ENCODE assay signal across 18 cellular contexts in genomic region chr1:47779613-47780012, GRCh38.
DNase-seq lines count a peak whose midpoint lies in the region; ATAC-seq, FAIRE-seq and TF ChIP-seq lines count a peak whose summit lies in the region.
"Had no signal": no experiment of that assay in that cellular context is flagged by ENCODE, and none has a peak within 500 bp of the region (broad histone marks: within the 10 kb centered on the region; RNA-seq: fewer than 3 reads in every experiment).

No MANE protein-coding gene starts in this region.

- CTCF ChIA-PET in HepG2 (lab: Yijun Ruan, JAX; ENCODE audit: low intra/inter-chr PET ratio, low total read pairs): no interaction called here

- peaks cover 8 to 17% of the 10 kb centered on the region in 2 experiments; a peak in 3 of 5 replicates for H3K27me3 ChIP-seq in HepG2 (ENCODE audit: control insufficient read depth in 1 of 2, insufficient read depth in 2 of 2, low read length in 2 of 2)
- no peaks in the 10 kb centered on the region for H3K27me3 ChIP-seq in right lobe of liver
- peaks cover 4% of the 10 kb centered on the region for H3K27me3 ChIP-seq in foreskin keratinocyte
- H3K27me3 ChIP-seq: BLaER1 treated with 17β-estradiol and CSF1 and Interleukin-3, amounts not matched to agents 10 nM and 100 nM had no signal

- H3K4me1 ChIP-seq in HepG2 (ENCODE audit: insufficient read depth, low read length) (peaks cover 67% of the 10 kb centered on the region), right lobe of liver (peaks cover 0 to 5% (median 0%) of the 10 kb centered on the region in 4 donors), foreskin keratinocyte (no peaks in the 10 kb centered on the region)

- POLR2A ChIA-PET in HepG2 (lab: Yijun Ruan, JAX): no interaction called here

- no peak overlapping the region for H3K9ac ChIP-seq in HepG2 (ENCODE audit: insufficient read depth, low read depth, low read length)
- H3K9ac ChIP-seq: BLaER1 treated with 17β-estradiol and CSF1 and Interleukin-3, amounts not matched to agents 10 nM and 100 nM had no signal

- no TSS peak for BruUV-seq in HepG2 (replicated peaks; lab: Mats Ljungman, UMichigan)

- ATAC-seq in HepG2 (peak; percentile 30), right lobe of liver (no peak), foreskin keratinocyte (no peak)
- ATAC-seq: CD8-positive, alpha-beta T cell; GM12878; HCT116 had no signal

- H3K27ac Mint-ChIP-seq in neural crest cell (ENCODE audit: unreplicated experiment): peak overlapping the region; percentile 75
- H3K27ac Mint-ChIP-seq: B cell; CD8-positive, alpha-beta T cell had no signal

- no peak for TF ChIP-seq RAD21 in HepG2 (CRISPR knock-in tag; IDR thresholded peaks at IDR 0.05)

- H3K27ac ChIP-seq in HepG2 (ENCODE audit: extremely low read length, insufficient read depth, low read length) (no peak overlapping the region), right lobe of liver (no peak overlapping the region), foreskin keratinocyte (no peak overlapping the region)
- H3K27ac ChIP-seq: BLaER1 treated with 17β-estradiol and CSF1 and Interleukin-3, amounts not matched to agents 10 nM and 100 nM had no signal

- H2AFZ ChIP-seq in HepG2 (ENCODE audit: low read length): no peak overlapping the region

- H3K4me3 Mint-ChIP-seq in neural crest cell: no peak overlapping the region
- H3K4me3 Mint-ChIP-seq: B cell; CD8-positive, alpha-beta T cell had no signal

- H3K4me1 Mint-ChIP-seq in neural crest cell: peaks cover 4% of the 10 kb centered on the region
- H3K4me1 Mint-ChIP-seq: B cell had no signal

- TF ChIP-seq EP300 in HepG2 (IDR thresholded peaks at IDR 0.05; ENCODE audit: low read depth in 2 of 2, low read length in 2 of 2): no peak
- no peak for TF ChIP-seq EP300 in HepG2 (CRISPR knock-in tag; IDR thresholded peaks at IDR 0.05; ENCODE audit: borderline replicate concordance)

- no peaks in the 10 kb centered on the region for H3K9me3 ChIP-seq in HepG2 (ENCODE audit: low read length)
- H3K9me3 ChIP-seq in right lobe of liver: no peaks in the 10 kb centered on the region
- H3K9me3 ChIP-seq: BLaER1 treated with 17β-estradiol and CSF1 and Interleukin-3, amounts not matched to agents 10 nM and 100 nM had no signal

- no peaks in the 10 kb centered on the region for H3K79me2 ChIP-seq in HepG2 (ENCODE audit: insufficient read depth, low read length)

- H3K36me3 ChIP-seq in HepG2 (replicated peaks in 1 of 2; ENCODE audit: control insufficient read depth in 1 of 2, insufficient read depth in 2 of 2, low read length in 2 of 2): no peaks in the 10 kb centered on the region
- H3K36me3 ChIP-seq in right lobe of liver: no peaks in the 10 kb centered on the region
- H3K36me3 ChIP-seq: BLaER1 treated with 17β-estradiol and CSF1 and Interleukin-3, amounts not matched to agents 10 nM and 100 nM had no signal

- DNase-seq in HepG2 (ENCODE audit: low spot score) (no peak), right lobe of liver (no peak), cerebellar cortex (ENCODE audit: low spot score) (peak; percentile 16), neural crest cell (ENCODE audit: low read depth, low spot score) (no peak), GM03348 (ENCODE audit: low spot score) (no peak), foreskin keratinocyte (no peak), HuH-7.5 (ENCODE audit: low spot score) (no peak)
- DNase-seq: Calu3; CD8-positive, alpha-beta T cell; DMS79 treated with DMSO at 0.1 percent for 48 hours; GF-D8 had no signal

- WGBS in HepG2 (ENCODE audit: low lambda C conversion rate): no CpG with 5 or more reads among the region's 3 CpGs
- no CpG with 5 or more reads among the region's 3 CpGs for WGBS in right lobe of liver (ENCODE audit: insufficient coverage, low coverage, low lambda C conversion rate, missing lambda C conversion rate)

- TF ChIP-seq CTCF in HepG2 (CRISPR knock-in tag; IDR thresholded peaks at IDR 0.05): no peak
- TF ChIP-seq CTCF in right lobe of liver (IDR thresholded peaks at IDR 0.05): no peak
- TF ChIP-seq CTCF in neural crest cell (conservative IDR thresholded peaks at IDR 0.05): no peak
- no peak for TF ChIP-seq CTCF in foreskin keratinocyte (conservative IDR thresholded peaks at IDR 0.05)

- FAIRE-seq in HepG2 (lab: Jason Lieb, UNC): no peak
- FAIRE-seq: GM12878, GM19239, H54, HTR-8/SVneo had no signal

- no peaks in the 10 kb centered on the region for H4K20me1 ChIP-seq in HepG2 (ENCODE audit: insufficient read depth, low read length)
- H4K20me1 ChIP-seq: BLaER1 treated with 17β-estradiol and CSF1 and Interleukin-3, amounts not matched to agents 10 nM and 100 nM had no signal

- no peaks in the 10 kb centered on the region for H3K27me3 Mint-ChIP-seq in neural crest cell (ENCODE audit: low read depth)

- H3K4me3 ChIP-seq in HepG2 (replicated peaks in 1 of 3; ENCODE audit: insufficient read depth in 1 of 3, low read depth in 2 of 3, low read length in 3 of 3) (no peak overlapping the region), right lobe of liver (no peak overlapping the region)
- H3K4me3 ChIP-seq: BLaER1 treated with 17β-estradiol and CSF1 and Interleukin-3, amounts not matched to agents 10 nM and 100 nM; GM12878 had no signal

- no peaks in the 10 kb centered on the region for H3K9me3 Mint-ChIP-seq in neural crest cell
- H3K9me3 Mint-ChIP-seq: CD8-positive, alpha-beta T cell had no signal

- in situ Hi-C loops in HepG2 (cut with HindIII; ENCODE audit: extremely low pct_ligation_motif_present, low pct_unique_long_range_greater_than_20kb): loop anchor here (5.0 kb wide), 1 partner anchor 153 kb away; no protein-coding TSS in a partner anchor

- TF ChIP-seq POLR2A in HepG2 (IDR thresholded peaks at IDR 0.05; ENCODE audit: insufficient read depth in 1 of 2, low read depth in 2 of 2, low read length in 2 of 2): no peak
- no peak for TF ChIP-seq POLR2A in right lobe of liver (IDR thresholded peaks at IDR 0.05)

- intact Hi-C loops in HepG2 (cut with micrococcal nuclease; ENCODE audit: unreplicated experiment): loop anchor here (10.0 kb wide), 1 partner anchor 95 kb away; no protein-coding TSS in a partner anchor
- intact Hi-C loops in right lobe of liver (cut with DNase I): no loop called here

- H3K36me3 Mint-ChIP-seq in neural crest cell (ENCODE audit: low read depth): no peaks in the 10 kb centered on the region
- H3K36me3 Mint-ChIP-seq: CD8-positive, alpha-beta T cell had no signal

- 0 out of 2 replicates have a peak overlapping the region, but pooled peaks have one; percentile 21 for H3K4me2 ChIP-seq in HepG2 (ENCODE audit: low read depth, low read length)
- H3K4me2 ChIP-seq: BLaER1 treated with 17β-estradiol and CSF1 and Interleukin-3, amounts not matched to agents 10 nM and 100 nM had no signal

TF ChIP-seq in HepG2, 621 proteins besides CTCF, POLR2A, EP300 and RAD21:
- no peak for TF ChIP-seq ZEB1 (IDR thresholded peaks at IDR 0.05; ENCODE audit: insufficient replicate concordance, low read depth)
- TF ChIP-seq KAT8 (CRISPR knock-in tag; IDR thresholded peaks at IDR 0.05): no peak
- TF ChIP-seq ZMAT3 (CRISPR knock-in tag; conservative IDR thresholded peaks at IDR 0.05): no peak
- TF ChIP-seq CHD4 (IDR thresholded peaks at IDR 0.05; ENCODE audit: borderline replicate concordance, low read length): no peak
- TF ChIP-seq CEBPB (IDR thresholded peaks at IDR 0.05; ENCODE audit: borderline replicate concordance, low read depth, low read length): peak; percentile 18; the same call in 1 of the 2 replicates
- TF ChIP-seq ZNF780A (CRISPR knock-in tag; IDR thresholded peaks at IDR 0.05): no peak
- TF ChIP-seq PHF8 (CRISPR knock-in tag; IDR thresholded peaks at IDR 0.05): no peak
